ENCODE assay signal across 8 cellular contexts in the genomic region with DNA sequence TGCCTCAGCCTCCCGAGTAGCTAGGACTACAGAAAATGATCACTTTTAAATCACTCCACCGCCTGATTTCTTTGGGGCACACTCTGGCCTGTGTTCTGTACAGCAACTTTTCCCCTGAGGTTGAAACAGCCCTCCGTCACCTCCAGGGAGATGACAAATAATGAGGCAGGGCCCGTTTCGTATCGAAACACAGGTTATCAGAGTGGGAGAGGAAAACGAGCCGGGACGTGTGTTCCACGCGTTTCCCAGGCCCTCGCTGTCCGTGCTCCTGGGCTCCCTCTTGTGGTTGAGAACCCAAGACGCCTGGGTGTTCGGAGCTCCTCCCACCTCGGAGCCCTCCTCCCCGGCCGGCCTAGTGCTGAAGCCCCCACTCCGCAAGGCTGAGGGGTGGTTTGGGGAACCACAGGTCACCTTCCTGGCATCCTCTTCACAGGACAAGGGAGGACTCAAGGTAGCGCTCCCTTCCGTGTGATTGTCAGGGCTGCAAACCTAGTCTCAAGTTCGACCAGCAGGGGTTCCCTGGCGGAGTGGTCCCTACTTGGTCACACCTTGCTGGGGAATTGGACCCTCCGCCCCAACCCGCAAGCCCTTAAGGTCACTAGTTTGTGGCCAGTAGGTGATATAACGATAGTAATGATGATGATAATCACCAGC. TPM values are rescaled to one million over a fixed set of nuclear protein-coding genes. Genes with fewer than 3 reads are reported as not detected.
DNase-seq lines count a peak whose midpoint lies in the region; ATAC-seq and TF ChIP-seq lines count a peak whose summit lies in the region.

No MANE protein-coding gene starts in this region.

- H3K27ac ChIP-seq in trophoblast cell (ENCODE audit: low read depth, low read length): no peak overlapping the region
- no peak overlapping the region for H3K27ac ChIP-seq in tibial artery

- CTCF ChIA-PET in activated naive CD4-positive, alpha-beta T cell treated with anti-CD3 and anti-CD28 coated beads, Interleukin-2, amount 10 ng/mL, durations not matched to agents 7 days and 5 days (lab: Charles Lee): interaction anchor here (0.5 to 3.9 kb wide), 24 partner anchors 10 to 644 kb away, joined by 3 to 71 read pairs (median 4); a partner anchor contains a TSS

- H3K4me3 Mint-ChIP-seq in activated naive CD4-positive, alpha-beta T cell treated with anti-CD3 and anti-CD28 coated beads, Interleukin-2, amount 10 ng/mL, durations not matched to agents 7 days and 5 days: peak overlapping the region; percentile 39

- no peak overlapping the region for H2AK5ac ChIP-seq in trophoblast cell (ENCODE audit: low read length)

- H3K27me3 ChIP-seq in trophoblast cell (ENCODE audit: insufficient read depth, low read length) (no peaks in the 10 kb centered on the region), tibial artery (peaks cover 0 to 11% of the 10 kb centered on the region in 2 donors)

- no CpG with 5 or more reads among the region's 26 CpGs for WGBS in trophoblast cell (ENCODE audit: extremely low coverage, insufficient coverage, insufficient read length)

- peak overlapping the region; percentile 51 for H3K4me2 ChIP-seq in trophoblast cell (ENCODE audit: low read length)

- H3K36me3 ChIP-seq in trophoblast cell (ENCODE audit: control insufficient read depth in 1 of 2, insufficient read depth in 2 of 2, low read length in 2 of 2) (no peaks in the 10 kb centered on the region), tibial artery (no peaks in the 10 kb centered on the region)

- H3K23ac ChIP-seq in trophoblast cell (ENCODE audit: low read length): no peak overlapping the region

- peak; percentile 79 to 85 for TF ChIP-seq CTCF in tibial artery (IDR thresholded peaks at IDR 0.05)

- peak; percentile 37 for DNase-seq in CMK (ENCODE audit: low read depth)
- DNase-seq in Kasumi-1 (lab: John Stamatoyannopoulos, UW): peak; percentile 67 to 72
- peak; percentile 80 for DNase-seq in SK-N-DZ (ENCODE audit: low spot score)
- DNase-seq in activated naive CD4-positive, alpha-beta T cell treated with anti-CD3 and anti-CD28 coated beads, Interleukin-2, amount 10 ng/mL, durations not matched to agents 7 days and 5 days: peak; percentile 83
- DNase-seq in head of caudate nucleus: peak; percentile 58 to 92 (median 84)
- peak; percentile 61 to 88 for DNase-seq in trophoblast cell
- peak; percentile 76 to 82 for DNase-seq in tibial artery

- intact Hi-C loops in head of caudate nucleus (cut with DNase I): loop anchor here (5.0 kb wide), 2 partner anchors 76 to 161 kb away; no protein-coding TSS in a partner anchor
- intact Hi-C loops in tibial artery (cut with DNase I; ENCODE audit: low total_unique reads): loop anchor here (5.0 kb wide), 1 partner anchor 86 kb away; no protein-coding TSS in a partner anchor

- peaks cover 12% of the 10 kb centered on the region for H3K4me1 Mint-ChIP-seq in activated naive CD4-positive, alpha-beta T cell treated with anti-CD3 and anti-CD28 coated beads, Interleukin-2, amount 10 ng/mL, durations not matched to agents 7 days and 5 days

- no peaks in the 10 kb centered on the region for H3K36me3 Mint-ChIP-seq in activated naive CD4-positive, alpha-beta T cell treated with anti-CD3 and anti-CD28 coated beads, Interleukin-2, amount 10 ng/mL, durations not matched to agents 7 days and 5 days

- H3K4ac ChIP-seq in trophoblast cell (ENCODE audit: low read depth, low read length): no peak overlapping the region

- H3K18ac ChIP-seq in trophoblast cell (ENCODE audit: low read length): no peak overlapping the region

- peaks cover 53% of the 10 kb centered on the region for H3K27me3 Mint-ChIP-seq in activated naive CD4-positive, alpha-beta T cell treated with anti-CD3 and anti-CD28 coated beads, Interleukin-2, amount 10 ng/mL, durations not matched to agents 7 days and 5 days

- peak overlapping the region; percentile 76 for H2AFZ ChIP-seq in trophoblast cell (ENCODE audit: insufficient read depth, low read length, poor library complexity)

- H3K9me3 ChIP-seq in trophoblast cell (ENCODE audit: insufficient read depth, low read depth, low read length) (no peaks in the 10 kb centered on the region), tibial artery (no peaks in the 10 kb centered on the region)

- peak overlapping the region; percentile 74 for H4K8ac ChIP-seq in trophoblast cell (ENCODE audit: low read depth, low read length)

- peak; percentile 86 for ATAC-seq in GM21526 (IDR thresholded peaks at IDR 0.05; ENCODE audit: low FRiP score, unreplicated experiment)

- H2BK5ac ChIP-seq in trophoblast cell (ENCODE audit: low read depth, low read length, poor library complexity): no peak overlapping the region

- no peaks in the 10 kb centered on the region for H3K79me1 ChIP-seq in trophoblast cell (ENCODE audit: low read length)

- peaks cover 0 to 5% of the 10 kb centered on the region in 2 experiments for H3K4me1 ChIP-seq in trophoblast cell (ENCODE audit: control insufficient read depth in 1 of 2, insufficient read depth in 2 of 2, low read length in 2 of 2)
- H3K4me1 ChIP-seq in tibial artery: peaks cover 0 to 14% (median 6%) of the 10 kb centered on the region in 4 donors

- no peak overlapping the region for H2BK12ac ChIP-seq in trophoblast cell (ENCODE audit: low read length)

- H3K27ac Mint-ChIP-seq in activated naive CD4-positive, alpha-beta T cell treated with anti-CD3 and anti-CD28 coated beads, Interleukin-2, amount 10 ng/mL, durations not matched to agents 7 days and 5 days: no peak overlapping the region

- H3K9me3 Mint-ChIP-seq in activated naive CD4-positive, alpha-beta T cell treated with anti-CD3 and anti-CD28 coated beads, Interleukin-2, amount 10 ng/mL, durations not matched to agents 7 days and 5 days: no peaks in the 10 kb centered on the region

- H3K14ac ChIP-seq in trophoblast cell (ENCODE audit: low read length): no peak overlapping the region

- H3K9ac ChIP-seq in trophoblast cell (ENCODE audit: low read length): peak overlapping the region; percentile 18

- no peak overlapping the region for H4K91ac ChIP-seq in trophoblast cell (ENCODE audit: low read depth, low read length)

- H4K12ac ChIP-seq in trophoblast cell (ENCODE audit: low read depth, low read length): peak overlapping the region; percentile 26

- H2BK120ac ChIP-seq in trophoblast cell (ENCODE audit: insufficient read depth, low read length, poor library complexity): no peak overlapping the region

- no peaks in the 10 kb centered on the region for H3K79me2 ChIP-seq in trophoblast cell (ENCODE audit: control insufficient read depth, insufficient read depth, low read length, poor library complexity)

- no peak overlapping the region for H3K4me3 ChIP-seq in trophoblast cell (ENCODE audit: low read depth, low read length)
- H3K4me3 ChIP-seq in tibial artery: peak overlapping the region; percentile 31 to 41

RNA-seq across cellular contexts. Expression of a gene that starts 12.8 kb away (rescaled TPM):
- 1.7 and 1.8 TPM in 2 replicates for polyA plus RNA-seq in SK-N-DZ (2014; cell fraction: cytosol; rRNA removed)
- polyA plus RNA-seq in SK-N-DZ (2014; cell fraction: nucleus; rRNA removed): 18.6 and 32.4 TPM in 2 replicates
- polyA plus RNA-seq in trophoblast cell (2013): 0.86 and 1.00 TPM in 2 replicates

RNA-seq across cellular contexts. Expression of a gene that starts 30.0 kb away (rescaled TPM):
- polyA plus RNA-seq in SK-N-DZ (2014; cell fraction: cytosol; rRNA removed): 0.15 TPM in 1 of 2 replicates, not detected in the other
- polyA plus RNA-seq in SK-N-DZ (2014; cell fraction: nucleus; rRNA removed): 0.14 and 0.18 TPM in 2 replicates
- polyA plus RNA-seq in trophoblast cell (2013): 0.73 and 0.86 TPM in 2 replicates

RNA-seq across cellular contexts. Expression of a gene that starts 46.2 kb away (rescaled TPM):
- 43.3 and 47.7 TPM in 2 replicates for polyA plus RNA-seq in SK-N-DZ (2014; cell fraction: cytosol; rRNA removed)
- 41.8 and 78.2 TPM in 2 replicates for polyA plus RNA-seq in SK-N-DZ (2014; cell fraction: nucleus; rRNA removed)
- polyA plus RNA-seq in trophoblast cell (2013): 44.4 and 47.5 TPM in 2 replicates

RNA-seq across cellular contexts. Expression of a gene that starts 48.1 kb away (rescaled TPM):
- 9.4 and 12.9 TPM in 2 replicates for polyA plus RNA-seq in SK-N-DZ (2014; cell fraction: cytosol; rRNA removed)
- 16.6 and 16.8 TPM in 2 replicates for polyA plus RNA-seq in SK-N-DZ (2014; cell fraction: nucleus; rRNA removed)
- 0.04 TPM in 1 of 2 replicates, not detected in the other for polyA plus RNA-seq in trophoblast cell (2013)
